In the genomic region with DNA sequence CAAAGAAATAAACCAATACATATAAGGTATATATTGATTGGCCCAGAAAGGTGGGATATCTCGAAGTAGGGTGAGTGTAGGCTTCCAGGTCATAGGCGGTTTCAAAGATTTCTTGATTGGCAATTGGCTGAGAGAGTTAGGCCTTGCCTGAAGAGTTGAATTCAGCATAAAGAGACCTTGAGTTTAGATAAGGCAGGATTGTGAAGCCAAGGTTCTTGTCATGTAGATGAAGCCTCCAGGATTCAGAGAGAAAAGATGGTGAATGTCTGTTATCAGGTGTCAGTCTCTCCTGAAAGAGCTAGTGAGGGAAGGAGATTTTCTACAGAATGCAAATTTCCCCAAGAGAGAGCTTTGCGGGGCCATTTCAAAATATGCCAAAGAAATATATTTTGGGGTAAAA, we compare ENCODE assay signal across 1 cellular context.
TF ChIP-seq lines count a peak whose summit lies in the region.

No MANE protein-coding gene starts in this region.

TF ChIP-seq in GM12878, 131 proteins besides CTCF, POLR2A, EP300 and RAD21 (continued from another document):
- TF ChIP-seq, protein P1, sequence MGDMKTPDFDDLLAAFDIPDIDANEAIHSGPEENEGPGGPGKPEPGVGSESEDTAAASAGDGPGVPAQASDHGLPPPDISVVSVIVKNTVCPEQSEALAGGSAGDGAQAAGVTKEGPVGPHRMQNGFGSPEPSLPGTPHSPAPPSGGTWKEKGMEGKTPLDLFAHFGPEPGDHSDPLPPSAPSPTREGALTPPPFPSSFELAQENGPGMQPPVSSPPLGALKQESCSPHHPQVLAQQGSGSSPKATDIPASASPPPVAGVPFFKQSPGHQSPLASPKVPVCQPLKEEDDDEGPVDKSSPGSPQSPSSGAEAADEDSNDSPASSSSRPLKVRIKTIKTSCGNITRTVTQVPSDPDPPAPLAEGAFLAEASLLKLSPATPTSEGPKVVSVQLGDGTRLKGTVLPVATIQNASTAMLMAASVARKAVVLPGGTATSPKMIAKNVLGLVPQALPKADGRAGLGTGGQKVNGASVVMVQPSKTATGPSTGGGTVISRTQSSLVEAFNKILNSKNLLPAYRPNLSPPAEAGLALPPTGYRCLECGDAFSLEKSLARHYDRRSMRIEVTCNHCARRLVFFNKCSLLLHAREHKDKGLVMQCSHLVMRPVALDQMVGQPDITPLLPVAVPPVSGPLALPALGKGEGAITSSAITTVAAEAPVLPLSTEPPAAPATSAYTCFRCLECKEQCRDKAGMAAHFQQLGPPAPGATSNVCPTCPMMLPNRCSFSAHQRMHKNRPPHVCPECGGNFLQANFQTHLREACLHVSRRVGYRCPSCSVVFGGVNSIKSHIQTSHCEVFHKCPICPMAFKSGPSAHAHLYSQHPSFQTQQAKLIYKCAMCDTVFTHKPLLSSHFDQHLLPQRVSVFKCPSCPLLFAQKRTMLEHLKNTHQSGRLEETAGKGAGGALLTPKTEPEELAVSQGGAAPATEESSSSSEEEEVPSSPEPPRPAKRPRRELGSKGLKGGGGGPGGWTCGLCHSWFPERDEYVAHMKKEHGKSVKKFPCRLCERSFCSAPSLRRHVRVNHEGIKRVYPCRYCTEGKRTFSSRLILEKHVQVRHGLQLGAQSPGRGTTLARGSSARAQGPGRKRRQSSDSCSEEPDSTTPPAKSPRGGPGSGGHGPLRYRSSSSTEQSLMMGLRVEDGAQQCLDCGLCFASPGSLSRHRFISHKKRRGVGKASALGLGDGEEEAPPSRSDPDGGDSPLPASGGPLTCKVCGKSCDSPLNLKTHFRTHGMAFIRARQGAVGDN (IDR thresholded peaks at IDR 0.05) = no peak
- TF ChIP-seq CEBPB (IDR thresholded peaks at IDR 0.05; ENCODE audit: borderline replicate concordance in 1 of 2, low read depth in 2 of 2, low read length in 2 of 2) = no peak
